Comparison of ENCODE assay signal across 18 cellular contexts in the genomic region with DNA sequence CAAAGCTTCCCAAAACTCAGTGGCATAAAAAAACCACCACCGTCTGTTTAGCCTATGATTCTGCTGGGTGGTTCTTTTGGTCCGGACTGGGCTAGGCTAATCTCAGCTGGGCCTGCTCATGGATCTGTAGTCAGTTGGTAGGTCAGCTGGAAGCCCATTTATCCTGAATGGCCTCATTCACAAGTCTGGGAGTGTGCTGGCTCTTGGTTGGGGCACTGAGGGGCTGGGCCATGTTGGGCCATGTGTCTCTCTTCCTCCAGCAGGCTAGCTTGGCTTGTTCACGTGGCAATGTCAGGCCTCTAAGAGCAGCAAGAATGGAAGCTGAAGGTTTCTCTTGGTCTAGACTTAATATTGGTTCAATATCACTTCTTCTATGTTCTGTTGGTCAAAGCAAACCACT.
DNase-seq lines count a peak whose midpoint lies in the region; ATAC-seq and TF ChIP-seq lines count a peak whose summit lies in the region.
"Had no signal": no experiment of that assay in that cellular context is flagged by ENCODE, and none has a peak within 500 bp of the region (broad histone marks: within the 10 kb centered on the region; RNA-seq: fewer than 3 reads in every experiment).

No MANE protein-coding gene starts in this region.

- no peaks in the 10 kb centered on the region for H3K36me3 ChIP-seq in SJCRH30
- H3K36me3 ChIP-seq in vagina = no peaks in the 10 kb centered on the region
- H3K36me3 ChIP-seq: right atrium auricular region had no signal

- no peak overlapping the region for H3K27ac Mint-ChIP-seq in stimulated activated naive CD8-positive, alpha-beta T cell treated with anti-CD3 and anti-CD28 coated beads, Interleukin-15, amount 100 ng/mL, for 72 hours
- H3K27ac Mint-ChIP-seq: activated CD4-positive, alpha-beta T cell treated with anti-CD3 and anti-CD28 coated beads for 36 hours; naive B cell had no signal

- H3K4me3 ChIP-seq in right cardiac atrium (ENCODE audit: low read length) (no peak overlapping the region), SJCRH30 (no peak overlapping the region), vagina (no peak overlapping the region)
- H3K4me3 ChIP-seq: K562, right atrium auricular region had no signal

- H3K4me1 Mint-ChIP-seq in stimulated activated naive CD8-positive, alpha-beta T cell treated with anti-CD3 and anti-CD28 coated beads, Interleukin-15, amount 100 ng/mL, for 72 hours = no peaks in the 10 kb centered on the region
- H3K4me1 Mint-ChIP-seq: activated CD4-positive, alpha-beta T cell treated with anti-CD3 and anti-CD28 coated beads for 36 hours had no signal

- no peak for ATAC-seq in right cardiac atrium
- no peak for ATAC-seq in GM19455 (IDR thresholded peaks at IDR 0.05; ENCODE audit: unreplicated experiment)
- ATAC-seq in stimulated activated naive CD8-positive, alpha-beta T cell treated with anti-CD3 and anti-CD28 coated beads, Interleukin-15, amount 100 ng/mL, for 72 hours = no peak
- ATAC-seq: activated CD4-positive, alpha-beta T cell treated with anti-CD3 and anti-CD28 coated beads for 36 hours; K562 had no signal

- H3K4me1 ChIP-seq in right cardiac atrium (ENCODE audit: control insufficient read depth, insufficient read depth, low read length) (no peaks in the 10 kb centered on the region), SJCRH30 (peaks cover 12% of the 10 kb centered on the region), vagina (no peaks in the 10 kb centered on the region)
- H3K4me1 ChIP-seq: right atrium auricular region had no signal

- intact Hi-C loops in cardiac septum (cut with DNase I) (no loop called here), right cardiac atrium (cut with DNase I) (no loop called here), vagina (cut with DNase I) (no loop called here)

- DNase-seq in cardiac septum (ENCODE audit: low spot score) = peak; percentile 38
- DNase-seq in right cardiac atrium = no peak
- peak; percentile 43 to 49 for DNase-seq in SJCRH30
- DNase-seq in islet precursor cell = peak; percentile 51
- peak; percentile 32 to 93 for DNase-seq in vagina (ENCODE audit: extremely low spot score in 2 of 2)
- no peak for DNase-seq in stimulated activated CD4-positive, alpha-beta T cell treated with anti-CD3 and anti-CD28 coated beads, Interleukin-4, amount 100 ng/mL, for 1 hour
- no peak for DNase-seq in stimulated activated naive CD8-positive, alpha-beta T cell treated with anti-CD3 and anti-CD28 coated beads, Interleukin-15, amount 100 ng/mL, for 72 hours
- DNase-seq: ACHN; activated CD4-positive, alpha-beta T cell treated with anti-CD3 and anti-CD28 coated beads for 36 hours; activated gamma-delta T cell treated with Interleukin-2 at 50 U/mL for 16 hours; C1 segment of cervical spinal cord; Calu3; naive B cell; NCI-H1436 treated with DMSO at 0.1 percent for 48 hours had no signal

- no peak for TF ChIP-seq POLR2A in vagina (IDR thresholded peaks at IDR 0.05)

- H3K27ac ChIP-seq in right cardiac atrium (ENCODE audit: low read length) = no peak overlapping the region
- peak overlapping the region; percentile 54 for H3K27ac ChIP-seq in SJCRH30
- H3K27ac ChIP-seq in vagina = no peak overlapping the region
- H3K27ac ChIP-seq: right atrium auricular region had no signal

- no peaks in the 10 kb centered on the region for H3K9me3 Mint-ChIP-seq in stimulated activated naive CD8-positive, alpha-beta T cell treated with anti-CD3 and anti-CD28 coated beads, Interleukin-15, amount 100 ng/mL, for 72 hours

- H3K9me3 ChIP-seq in right cardiac atrium (ENCODE audit: control insufficient read depth, low read length) (no peaks in the 10 kb centered on the region), SJCRH30 (replicated peaks) (no peaks in the 10 kb centered on the region), vagina (no peaks in the 10 kb centered on the region)
- H3K9me3 ChIP-seq: right atrium auricular region had no signal

- no peak for TF ChIP-seq CTCF in vagina (IDR thresholded peaks at IDR 0.05)

- H3K27me3 ChIP-seq in right cardiac atrium (ENCODE audit: control insufficient read depth, insufficient read depth) (no peaks in the 10 kb centered on the region), SJCRH30 (no peaks in the 10 kb centered on the region), vagina (no peaks in the 10 kb centered on the region)
- H3K27me3 ChIP-seq: right atrium auricular region had no signal

- WGBS in right cardiac atrium = 96% methylated on average over 3 of the region's 3 CpGs

- no peaks in the 10 kb centered on the region for H3K27me3 Mint-ChIP-seq in stimulated activated naive CD8-positive, alpha-beta T cell treated with anti-CD3 and anti-CD28 coated beads, Interleukin-15, amount 100 ng/mL, for 72 hours
- H3K27me3 Mint-ChIP-seq: activated CD4-positive, alpha-beta T cell treated with anti-CD3 and anti-CD28 coated beads for 36 hours; naive B cell had no signal

- no peak overlapping the region for H3K4me3 Mint-ChIP-seq in stimulated activated naive CD8-positive, alpha-beta T cell treated with anti-CD3 and anti-CD28 coated beads, Interleukin-15, amount 100 ng/mL, for 72 hours
- H3K4me3 Mint-ChIP-seq: activated CD4-positive, alpha-beta T cell treated with anti-CD3 and anti-CD28 coated beads for 36 hours; brain; naive B cell had no signal

Comparison
In these comparisons a context has a peak if more than half of its experiments do, and no peak if none do; other contexts are left out.
1. DNase-seq: peak in cardiac septum (single experiment), SJCRH30 (2 of 2), islet precursor cell (single experiment) and vagina (2 of 2); none in right cardiac atrium (0 of 3), stimulated activated CD4-positive, alpha-beta T cell treated with anti-CD3 and anti-CD28 coated beads, Interleukin-4, amount 100 ng/mL, for 1 hour (single experiment) and stimulated activated naive CD8-positive, alpha-beta T cell treated with anti-CD3 and anti-CD28 coated beads, Interleukin-15, amount 100 ng/mL, for 72 hours (0 of 2).